ENCODE assay signal across 8 cellular contexts in the genomic region with DNA sequence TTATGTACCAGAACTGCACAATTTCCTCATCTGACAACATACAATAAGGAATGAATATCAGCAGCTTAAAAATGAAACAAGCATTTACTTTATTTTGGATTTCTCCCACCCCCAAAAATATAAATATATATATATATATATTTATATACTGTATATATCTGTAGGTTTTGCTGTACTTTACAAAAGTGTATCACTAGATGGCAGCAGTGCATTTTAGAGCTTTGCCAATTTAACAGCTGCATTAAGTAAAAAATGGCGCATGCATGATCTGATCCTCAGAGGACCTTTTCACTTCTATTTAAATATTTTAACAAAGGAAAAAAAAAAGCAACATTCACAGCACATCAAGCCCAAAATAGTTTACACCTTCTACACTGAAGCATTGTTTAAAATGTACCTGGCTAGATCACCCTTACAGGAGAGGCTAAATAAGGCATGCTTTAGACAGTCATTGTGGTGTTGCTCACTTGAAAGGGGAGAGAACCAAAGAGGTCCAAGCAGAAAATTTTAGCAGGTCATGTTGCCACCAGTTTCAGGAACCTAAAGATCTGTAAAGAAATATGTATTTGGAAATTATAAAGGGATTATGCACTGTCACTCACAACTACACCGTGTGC.
DNase-seq lines count a peak whose midpoint lies in the region; ATAC-seq and TF ChIP-seq lines count a peak whose summit lies in the region.

No MANE protein-coding gene starts in this region.

- H3K36me3 ChIP-seq in brain microvascular endothelial cell (replicated peaks) (peaks cover 41% of the 10 kb centered on the region), liver (ENCODE audit: control insufficient read depth in 4 of 4, insufficient read depth in 3 of 4, low read depth in 1 of 4, low read length in 3 of 4) (peaks cover 4 to 56% (median 27%) of the 10 kb centered on the region in 4 donors)

- no peaks in the 10 kb centered on the region for H3K9me3 Mint-ChIP-seq in CD4-positive, alpha-beta T cell

- in situ Hi-C loops in brain microvascular endothelial cell (cut with HindIII; ENCODE audit: low pct_ligation_motif_present, low sequenced_read_pairs), result no loop called here

- H3K4me1 ChIP-seq in liver (ENCODE audit: control insufficient read depth in 4 of 4, insufficient read depth in 4 of 4, low read length in 3 of 4), result no peaks in the 10 kb centered on the region

- peak; percentile 73 for TF ChIP-seq CTCF in CD4-positive, alpha-beta T cell (IDR thresholded peaks at IDR 0.05)
- TF ChIP-seq CTCF in HFF-Myc (IDR thresholded peaks at IDR 0.05; ENCODE audit: low read depth, low read length, missing control alignments) (peak; percentile 38), brain microvascular endothelial cell (IDR thresholded peaks at IDR 0.05; ENCODE audit: low read depth, low read length, missing control alignments) (peak; percentile 46), liver (IDR thresholded peaks at IDR 0.05; ENCODE audit: low read depth, low read length, missing input control) (peak; percentile 33), coronary artery (IDR thresholded peaks at IDR 0.05) (no peak)

- WGBS in liver, result 84% methylated on average over 2 of the region's 2 CpGs

- H3K4me3 ChIP-seq in HFF-Myc (replicated peaks; ENCODE audit: low read depth, low read length) (no peak overlapping the region), brain microvascular endothelial cell (ENCODE audit: low read depth, low read length) (no peak overlapping the region), liver (ENCODE audit: low read depth in 1 of 3, low read length in 3 of 3) (no peak overlapping the region), coronary artery (no peak overlapping the region)

- no peaks in the 10 kb centered on the region for H3K27me3 Mint-ChIP-seq in CD4-positive, alpha-beta T cell

- no peak overlapping the region for H3K9ac ChIP-seq in liver (ENCODE audit: low read depth in 1 of 2, low read length in 2 of 2)

- H3K4me1 Mint-ChIP-seq in CD4-positive, alpha-beta T cell (ENCODE audit: low read depth), result peaks cover 5% of the 10 kb centered on the region

- no peak overlapping the region for H3K4me3 Mint-ChIP-seq in CD4-positive, alpha-beta T cell

- H3K27ac Mint-ChIP-seq in CD4-positive, alpha-beta T cell, result no peak overlapping the region

- no peak overlapping the region for H3K27ac ChIP-seq in CD4-positive, alpha-beta T cell (ENCODE audit: low read depth, low read length)
- H3K27ac ChIP-seq in brain microvascular endothelial cell (no peak overlapping the region), liver (ENCODE audit: low read depth in 1 of 2, low read length in 2 of 2) (no peak overlapping the region), coronary artery (no peak overlapping the region)

- peak; percentile 55 for ATAC-seq in CD4-positive, alpha-beta T cell (ENCODE audit: poor library complexity)
- ATAC-seq in GM18909 (IDR thresholded peaks at IDR 0.05; ENCODE audit: poor library complexity, unreplicated experiment), result no peak

- intact Hi-C loops in CD4-positive, alpha-beta T cell (cut with DNase I, micrococcal nuclease), result loop anchor here (1.0 to 5.0 kb wide), 4 partner anchors 76 to 142 kb away; no protein-coding TSS in a partner anchor
- intact Hi-C loops in posterior vena cava (cut with DNase I), result loop anchor here in 1 of 2 donors (5.0 to 10.0 kb wide), 2 partner anchors 77 to 1004 kb away; no protein-coding TSS in a partner anchor

- POLR2A ChIA-PET in CD4-positive, alpha-beta T cell (lab: Charles Lee), result interaction anchor here (0.5 to 1.5 kb wide), 2 partner anchors 76 to 140 kb away, joined by 3 to 6 read pairs; no protein-coding TSS in a partner anchor

- no peak for DNase-seq in CD4-positive, alpha-beta T cell
- DNase-seq in HFF-Myc (ENCODE audit: extremely low read depth, low read depth), result peak; percentile 44
- peak; percentile 65 for DNase-seq in NCI-H69 (lab: John Stamatoyannopoulos, UW)
- peak; percentile 70 for DNase-seq in brain microvascular endothelial cell
- DNase-seq in coronary artery (ENCODE audit: low spot score), result no peak
- no peak for DNase-seq in posterior vena cava (ENCODE audit: low spot score)

- no peaks in the 10 kb centered on the region for H3K9me3 ChIP-seq in CD4-positive, alpha-beta T cell (ENCODE audit: control insufficient read depth, low read length)
- H3K9me3 ChIP-seq in liver (ENCODE audit: control insufficient read depth in 4 of 4, low read length in 3 of 4), result no peaks in the 10 kb centered on the region

- no peaks in the 10 kb centered on the region for H3K27me3 ChIP-seq in CD4-positive, alpha-beta T cell (ENCODE audit: control insufficient read depth, insufficient read depth, low read length)
- H3K27me3 ChIP-seq in brain microvascular endothelial cell (replicated peaks) (no peaks in the 10 kb centered on the region), liver (ENCODE audit: control insufficient read depth in 4 of 4, insufficient read depth in 4 of 4, low read length in 3 of 4) (no peaks in the 10 kb centered on the region)

- TF ChIP-seq RAD21 in liver (IDR thresholded peaks at IDR 0.05), result peak; percentile 68 to 73

- CTCF ChIA-PET in CD4-positive, alpha-beta T cell (lab: Charles Lee), result interaction anchor here (0.6 to 1.5 kb wide), 6 partner anchors 9 to 145 kb away, joined by 3 to 27 read pairs (median 4); no protein-coding TSS in a partner anchor

- H3K36me3 Mint-ChIP-seq in CD4-positive, alpha-beta T cell (ENCODE audit: low read depth), result peaks cover 88% of the 10 kb centered on the region

TF ChIP-seq in liver, 16 proteins besides CTCF, POLR2A, EP300 and RAD21:
- TF ChIP-seq YY1 (IDR thresholded peaks at IDR 0.05) (no peak), FOXA2 (IDR thresholded peaks at IDR 0.05) (no peak), RXRA (IDR thresholded peaks at IDR 0.05) (no peak), GABPA (IDR thresholded peaks at IDR 0.05 in 1 of 2, conservative IDR thresholded peaks at IDR 0.05 in 1 of 2) (no peak), HNF4G (IDR thresholded peaks at IDR 0.05) (no peak)
- TF ChIP-seq, protein P1, sequence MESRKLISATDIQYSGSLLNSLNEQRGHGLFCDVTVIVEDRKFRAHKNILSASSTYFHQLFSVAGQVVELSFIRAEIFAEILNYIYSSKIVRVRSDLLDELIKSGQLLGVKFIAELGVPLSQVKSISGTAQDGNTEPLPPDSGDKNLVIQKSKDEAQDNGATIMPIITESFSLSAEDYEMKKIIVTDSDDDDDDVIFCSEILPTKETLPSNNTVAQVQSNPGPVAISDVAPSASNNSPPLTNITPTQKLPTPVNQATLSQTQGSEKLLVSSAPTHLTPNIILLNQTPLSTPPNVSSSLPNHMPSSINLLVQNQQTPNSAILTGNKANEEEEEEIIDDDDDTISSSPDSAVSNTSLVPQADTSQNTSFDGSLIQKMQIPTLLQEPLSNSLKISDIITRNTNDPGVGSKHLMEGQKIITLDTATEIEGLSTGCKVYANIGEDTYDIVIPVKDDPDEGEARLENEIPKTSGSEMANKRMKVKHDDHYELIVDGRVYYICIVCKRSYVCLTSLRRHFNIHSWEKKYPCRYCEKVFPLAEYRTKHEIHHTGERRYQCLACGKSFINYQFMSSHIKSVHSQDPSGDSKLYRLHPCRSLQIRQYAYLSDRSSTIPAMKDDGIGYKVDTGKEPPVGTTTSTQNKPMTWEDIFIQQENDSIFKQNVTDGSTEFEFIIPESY (IDR thresholded peaks at IDR 0.05), result no peak
- TF ChIP-seq, protein P2, sequence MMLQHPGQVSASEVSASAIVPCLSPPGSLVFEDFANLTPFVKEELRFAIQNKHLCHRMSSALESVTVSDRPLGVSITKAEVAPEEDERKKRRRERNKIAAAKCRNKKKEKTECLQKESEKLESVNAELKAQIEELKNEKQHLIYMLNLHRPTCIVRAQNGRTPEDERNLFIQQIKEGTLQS (IDR thresholded peaks at IDR 0.05), result no peak
TF ChIP-seq in liver: peak in this region for 0.

Comparison
In these comparisons a context has a peak if more than half of its experiments do, and no peak if none do; other contexts are left out.
1. DNase-seq: peak in HFF-Myc (single experiment), NCI-H69 (single experiment) and brain microvascular endothelial cell (single experiment); none in CD4-positive, alpha-beta T cell (0 of 10), coronary artery (single experiment) and posterior vena cava (single experiment).